29 cellular contexts compared by ENCODE assay signal in genomic region chr7:139747662-139748372, GRCh38. TPM values are rescaled to one million over a fixed set of nuclear protein-coding genes. Genes with fewer than 3 reads are reported as not detected.
DNase-seq lines count a peak whose midpoint lies in the region; ATAC-seq and TF ChIP-seq lines count a peak whose summit lies in the region.
"Had no signal": no experiment of that assay in that cellular context is flagged by ENCODE, and none has a peak within 500 bp of the region (broad histone marks: within the 10 kb centered on the region; RNA-seq: fewer than 3 reads in every experiment).

No MANE protein-coding gene starts in this region.

- H3K27ac ChIP-seq in cardiac muscle cell (peak overlapping the region; percentile 50), subcutaneous abdominal adipose tissue (ENCODE audit: low read depth, low read length) (peak overlapping the region; percentile 33)
- H3K27ac ChIP-seq: esophagus squamous epithelium, foreskin keratinocyte, sigmoid colon, suprapubic skin had no signal

- H3K4me3 Mint-ChIP-seq in activated naive CD8-positive, alpha-beta T cell treated with anti-CD3 and anti-CD28 coated beads, Interleukin-2, amount 50 U/mL, for 24 hours: no peak overlapping the region
- H3K4me3 Mint-ChIP-seq: activated CD4-positive, alpha-beta memory T cell treated with anti-CD3 and anti-CD28 coated beads, Interleukin-2, amount 10 ng/mL, durations not matched to agents 7 days and 5 days; activated naive CD8-positive, alpha-beta T cell treated with anti-CD3 and anti-CD28 coated beads, Interleukin-2, amount 10 ng/mL, durations not matched to agents 7 days and 5 days; CD4-positive, alpha-beta T cell; GM23338; T-helper 2 cell treated with Interferon-gamma antibody and Interleukin-4, amounts not matched to agents 5 μg/mL and 100 μg/mL, for 36 hours had no signal

- H3K27me3 Mint-ChIP-seq in activated naive CD8-positive, alpha-beta T cell treated with anti-CD3 and anti-CD28 coated beads, Interleukin-2, amount 50 U/mL, for 24 hours: no peaks in the 10 kb centered on the region
- H3K27me3 Mint-ChIP-seq: activated CD4-positive, alpha-beta memory T cell treated with anti-CD3 and anti-CD28 coated beads, Interleukin-2, amount 10 ng/mL, durations not matched to agents 7 days and 5 days; activated naive CD8-positive, alpha-beta T cell treated with anti-CD3 and anti-CD28 coated beads, Interleukin-2, amount 10 ng/mL, durations not matched to agents 7 days and 5 days; CD4-positive, alpha-beta T cell; progenitor cell of endocrine pancreas had no signal

- H3K27ac Mint-ChIP-seq in activated naive CD8-positive, alpha-beta T cell treated with anti-CD3 and anti-CD28 coated beads, Interleukin-2, amount 50 U/mL, for 24 hours: peak overlapping the region; percentile 89
- H3K27ac Mint-ChIP-seq: activated CD4-positive, alpha-beta memory T cell treated with anti-CD3 and anti-CD28 coated beads, Interleukin-2, amount 10 ng/mL, durations not matched to agents 7 days and 5 days; activated naive CD8-positive, alpha-beta T cell treated with anti-CD3 and anti-CD28 coated beads, Interleukin-2, amount 10 ng/mL, durations not matched to agents 7 days and 5 days; CD4-positive, alpha-beta T cell; GM23338; progenitor cell of endocrine pancreas; T-helper 2 cell treated with Interferon-gamma antibody and Interleukin-4, amounts not matched to agents 5 μg/mL and 100 μg/mL, for 36 hours had no signal

- H3K4me3 ChIP-seq in cardiac muscle cell (no peak overlapping the region), subcutaneous abdominal adipose tissue (ENCODE audit: low read depth in 1 of 5, low read length in 5 of 5) (no peak overlapping the region)
- H3K4me3 ChIP-seq: esophagus squamous epithelium, GM23338, sigmoid colon, suprapubic skin had no signal

- H3K36me3 Mint-ChIP-seq in activated naive CD8-positive, alpha-beta T cell treated with anti-CD3 and anti-CD28 coated beads, Interleukin-2, amount 50 U/mL, for 24 hours (ENCODE audit: low read depth): peaks cover 2% of the 10 kb centered on the region
- H3K36me3 Mint-ChIP-seq: activated naive CD8-positive, alpha-beta T cell treated with anti-CD3 and anti-CD28 coated beads, Interleukin-2, amount 10 ng/mL, durations not matched to agents 7 days and 5 days had no signal

- H3K9ac ChIP-seq in subcutaneous abdominal adipose tissue (ENCODE audit: low read length in 5 of 5): peak overlapping the region in 1 of 5 donors; percentile 27

- H3K9me3 ChIP-seq in cardiac muscle cell (ENCODE audit: low read depth): no peaks in the 10 kb centered on the region
- H3K9me3 ChIP-seq in subcutaneous abdominal adipose tissue (ENCODE audit: control insufficient read depth in 5 of 5, low read length in 5 of 5): no peaks in the 10 kb centered on the region
- H3K9me3 ChIP-seq: esophagus squamous epithelium, sigmoid colon, suprapubic skin had no signal

- DNase-seq in cardiac muscle cell (ENCODE audit: low read depth in 1 of 2, low spot score in 1 of 2) (no peak), cardiac septum (ENCODE audit: low spot score) (no peak), left lobe of liver (ENCODE audit: low spot score) (peak; percentile 41), NCI-H1694 (lab: John Stamatoyannopoulos, UW) (no peak), NCI-H2107 treated with DMSO at 0.1 percent for 48 hours (lab: John Stamatoyannopoulos, UW; ENCODE audit: unreplicated experiment) (no peak), NCI-H1048 (lab: John Stamatoyannopoulos, UW) (no peak)
- DNase-seq in activated naive CD8-positive, alpha-beta T cell treated with anti-CD3 and anti-CD28 coated beads, Interleukin-2, amount 50 U/mL, for 24 hours: no peak
- DNase-seq: activated CD4-positive, alpha-beta memory T cell treated with anti-CD3 and anti-CD28 coated beads, Interleukin-2, amount 10 ng/mL, durations not matched to agents 7 days and 5 days; activated effector memory CD4-positive, alpha-beta T cell treated with anti-CD3 and anti-CD28 coated beads, Interleukin-2, amount 50 U/mL, for 16 hours; activated naive CD8-positive, alpha-beta T cell treated with anti-CD3 and anti-CD28 coated beads, Interleukin-2, amount 10 ng/mL, durations not matched to agents 7 days and 5 days; activated T-cell treated with anti-CD3 and anti-CD28 coated beads for 4 hours; CD4-positive, alpha-beta T cell; central memory CD4-positive, alpha-beta T cell; DMS79 treated with DMSO at 0.1 percent for 48 hours; esophagus squamous epithelium; foreskin keratinocyte; IMR-90; mesendoderm; MV-4-11; NCI-H1436 treated with DMSO at 0.1 percent for 48 hours; NCI-H748 treated with DMSO at 0.1 percent for 48 hours; SHP77 treated with DMSO at 0.1 percent for 48 hours; sigmoid colon; stimulated activated CD4-positive, alpha-beta T cell treated with anti-CD3 and anti-CD28 coated beads, Interleukin-4, amount 100 ng/mL, for 1 hour had no signal

- H3K4me1 ChIP-seq in cardiac muscle cell (ENCODE audit: low read depth) (peaks cover 17% of the 10 kb centered on the region), subcutaneous abdominal adipose tissue (ENCODE audit: control insufficient read depth in 5 of 5, insufficient read depth in 5 of 5, low read length in 5 of 5) (peaks cover under 1 to 84% (median 67%) of the 10 kb centered on the region in 5 donors)
- H3K4me1 ChIP-seq: foreskin keratinocyte had no signal

- intact Hi-C loops in cardiac septum (cut with DNase I): no loop called here

- no peaks in the 10 kb centered on the region for H3K36me3 ChIP-seq in cardiac muscle cell
- H3K36me3 ChIP-seq in subcutaneous abdominal adipose tissue (ENCODE audit: control insufficient read depth in 5 of 5, insufficient read depth in 5 of 5, low read length in 5 of 5): peaks cover 0 to 2% (median 0%) of the 10 kb centered on the region in 5 donors
- H3K36me3 ChIP-seq: esophagus squamous epithelium, sigmoid colon, suprapubic skin had no signal

- no peaks in the 10 kb centered on the region for H3K9me3 Mint-ChIP-seq in activated naive CD8-positive, alpha-beta T cell treated with anti-CD3 and anti-CD28 coated beads, Interleukin-2, amount 50 U/mL, for 24 hours
- H3K9me3 Mint-ChIP-seq: activated CD4-positive, alpha-beta memory T cell treated with anti-CD3 and anti-CD28 coated beads, Interleukin-2, amount 10 ng/mL, durations not matched to agents 7 days and 5 days; activated naive CD8-positive, alpha-beta T cell treated with anti-CD3 and anti-CD28 coated beads, Interleukin-2, amount 10 ng/mL, durations not matched to agents 7 days and 5 days; CD4-positive, alpha-beta T cell; GM23338; T-helper 2 cell treated with Interferon-gamma antibody and Interleukin-4, amounts not matched to agents 5 μg/mL and 100 μg/mL, for 36 hours had no signal

- H3K4me1 Mint-ChIP-seq in activated naive CD8-positive, alpha-beta T cell treated with anti-CD3 and anti-CD28 coated beads, Interleukin-2, amount 50 U/mL, for 24 hours: peaks cover 56% of the 10 kb centered on the region

- H3K27me3 ChIP-seq in cardiac muscle cell: no peaks in the 10 kb centered on the region
- no peaks in the 10 kb centered on the region for H3K27me3 ChIP-seq in subcutaneous abdominal adipose tissue (ENCODE audit: control insufficient read depth in 5 of 5, insufficient read depth in 4 of 5, low read length in 5 of 5)
- H3K27me3 ChIP-seq: esophagus squamous epithelium, foreskin keratinocyte, sigmoid colon, suprapubic skin had no signal

- no peak for TF ChIP-seq CTCF in cardiac muscle cell (IDR thresholded peaks at IDR 0.05; ENCODE audit: low read depth, low read length)

- peak; percentile 56 for ATAC-seq in activated naive CD8-positive, alpha-beta T cell treated with anti-CD3 and anti-CD28 coated beads, Interleukin-2, amount 50 U/mL, for 24 hours
- ATAC-seq in left lobe of liver: no peak
- ATAC-seq: foreskin keratinocyte, GM23338 had no signal

RNA-seq across cellular contexts. Expression of gene HIPK2, which starts 30.0 kb away (rescaled TPM):
- 35.9 and 47.0 TPM in 2 replicates for total RNA-seq in cardiac muscle cell
- 23.2 and 29.6 TPM in 2 replicates for polyA plus RNA-seq in cardiac muscle cell
- 218 TPM for total RNA-seq in cardiac septum
- 63.7 TPM for total RNA-seq in left lobe of liver
